In the genomic region with DNA sequence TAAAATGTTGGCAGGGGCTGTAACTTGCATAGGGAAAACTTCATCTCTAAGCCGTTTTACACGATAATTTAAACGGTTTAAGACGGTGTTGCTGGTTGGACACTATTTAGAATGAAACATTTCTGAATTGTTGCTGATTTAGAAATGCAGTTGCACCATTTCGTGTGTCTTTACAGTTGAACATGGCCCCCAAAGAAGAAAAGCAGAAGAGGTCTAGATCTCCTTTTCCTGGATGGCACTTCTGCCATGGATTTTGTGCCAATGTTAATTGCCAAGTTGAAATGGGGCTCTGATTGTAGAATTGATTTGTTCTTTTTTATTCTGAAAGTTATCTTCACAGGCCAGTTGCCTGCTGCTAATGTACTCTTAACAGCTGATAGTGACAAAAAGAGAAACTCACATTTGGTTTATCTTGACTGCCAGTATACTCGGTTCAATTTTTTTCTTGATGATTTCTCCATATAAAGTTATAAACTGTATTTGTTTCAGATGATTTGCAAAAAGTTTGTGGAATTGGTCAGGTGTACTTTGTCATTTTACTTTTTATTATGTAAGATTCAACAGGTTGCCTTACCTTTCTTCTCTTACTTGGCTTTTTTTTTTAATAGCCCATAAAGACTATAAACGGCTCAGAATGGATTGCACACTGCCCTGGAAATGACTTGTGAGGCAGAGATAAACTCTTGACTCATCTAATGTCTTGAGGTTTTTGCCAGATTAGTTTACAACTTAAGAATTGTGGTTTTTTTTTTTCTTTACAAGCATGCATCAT, we compare ENCODE assay signal across 8 cellular contexts. TPM values are rescaled to one million over a fixed set of nuclear protein-coding genes. Genes with fewer than 3 reads are reported as not detected.
DNase-seq lines count a peak whose midpoint lies in the region; ATAC-seq and TF ChIP-seq lines count a peak whose summit lies in the region.

No MANE protein-coding gene starts in this region.

- no peaks in the 10 kb centered on the region for H3K9me3 ChIP-seq in stomach smooth muscle (ENCODE audit: control insufficient read depth in 2 of 2, low read length in 2 of 2)

- no peaks in the 10 kb centered on the region for H3K27me3 ChIP-seq in stomach smooth muscle (ENCODE audit: control insufficient read depth in 1 of 2, insufficient read depth in 2 of 2, low read length in 2 of 2)

- DNase-seq in GM10266 (ENCODE audit: extremely low spot score) (peak; percentile 25), M059J (ENCODE audit: low read depth) (peak; percentile 89), amniotic epithelial cell (ENCODE audit: low read depth) (peak; percentile 96), iris pigment epithelial cell (ENCODE audit: low read depth) (peak; percentile 87), ureter (ENCODE audit: low spot score) (no peak)

- H3K27ac ChIP-seq in stomach smooth muscle (ENCODE audit: low read length), result peak overlapping the region; percentile 64

- no peaks in the 10 kb centered on the region for H3K36me3 ChIP-seq in stomach smooth muscle (ENCODE audit: control insufficient read depth in 2 of 2, insufficient read depth in 2 of 2, low read length in 2 of 2)

- peak overlapping the region; percentile 76 to 91 for H3K9ac ChIP-seq in stomach smooth muscle (ENCODE audit: low read length in 2 of 2)

- ATAC-seq in HG02973 (IDR thresholded peaks at IDR 0.05; ENCODE audit: unreplicated experiment) (no peak), HG02678 (IDR thresholded peaks at IDR 0.05; ENCODE audit: unreplicated experiment) (no peak)

- peak overlapping the region; percentile 89 to 98 for H3K4me3 ChIP-seq in stomach smooth muscle (ENCODE audit: low read length in 2 of 2)

- no peak for TF ChIP-seq CTCF in GM10266 (IDR thresholded peaks at IDR 0.05; ENCODE audit: control insufficient read depth, insufficient read depth, low read depth, missing control alignments)

- H3K4me1 ChIP-seq in stomach smooth muscle (ENCODE audit: control insufficient read depth, insufficient read depth, low read length), result peaks cover 9% of the 10 kb centered on the region

RNA-seq across cellular contexts. Expression of a gene that starts 1.4 kb away (rescaled TPM):
- total RNA-seq in M059J (2014; rRNA removed; shearing (Covaris generic)), result 12.8 and 19.0 TPM in 2 replicates
- total RNA-seq in ureter, result 45.7 TPM

RNA-seq across cellular contexts. Expression of a gene that starts 29.1 kb away (rescaled TPM):
- 1.4 TPM in 1 of 2 replicates, not detected in the other for total RNA-seq in M059J (2014; rRNA removed; shearing (Covaris generic))
- 0.57 TPM for total RNA-seq in ureter
